ENCODE assay signal across 26 cellular contexts in the genomic region with DNA sequence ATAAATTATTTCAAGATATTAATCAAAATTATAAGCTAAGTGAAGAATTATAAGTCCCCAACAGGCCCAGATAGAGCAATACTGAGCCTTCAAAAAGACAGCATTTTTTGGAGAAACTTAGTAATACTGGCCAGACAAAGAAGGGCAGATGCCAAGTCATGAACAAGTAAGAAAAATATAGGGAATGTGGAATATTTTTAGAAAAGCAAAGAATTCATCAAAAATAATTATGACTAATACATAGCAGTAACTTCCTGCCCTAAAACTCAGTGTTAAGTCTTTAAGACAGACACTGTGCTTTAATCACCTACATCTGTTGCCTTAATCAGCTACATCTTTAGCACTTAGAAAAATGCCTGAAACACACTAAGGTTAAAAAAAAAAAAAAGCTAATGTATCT. TPM values are rescaled to one million over a fixed set of nuclear protein-coding genes. Genes with fewer than 3 reads are reported as not detected.
A peak's percentile ranks its signal among the peaks of the same experiment; 100 is the strongest.
DNase-seq lines count a peak whose midpoint lies in the region; ATAC-seq and TF ChIP-seq lines count a peak whose summit lies in the region.
"Had no signal": no experiment of that assay in that cellular context is flagged by ENCODE, and none has a peak within 500 bp of the region (broad histone marks: within the 10 kb centered on the region; RNA-seq: fewer than 3 reads in every experiment).

No MANE protein-coding gene starts in this region.

- H4K8ac ChIP-seq in neuronal stem cell (ENCODE audit: low read depth, low read length): no peak overlapping the region

- no peak overlapping the region for H2BK120ac ChIP-seq in neuronal stem cell (ENCODE audit: low read depth, low read length)

- H3K9me3 ChIP-seq in skeletal muscle satellite cell (replicated peaks; ENCODE audit: low read length): no peaks in the 10 kb centered on the region
- no peaks in the 10 kb centered on the region for H3K9me3 ChIP-seq in neuronal stem cell (replicated peaks in 1 of 2; ENCODE audit: control insufficient read depth in 2 of 2, insufficient read depth in 1 of 2, low read depth in 1 of 2, low read length in 2 of 2)
- H3K9me3 ChIP-seq in right atrium auricular region: no peaks in the 10 kb centered on the region
- H3K9me3 ChIP-seq: upper lobe of left lung had no signal

- no peak overlapping the region for H3K23ac ChIP-seq in neuronal stem cell (ENCODE audit: low read depth, low read length, poor library complexity)

- H3K4me1 ChIP-seq in skeletal muscle satellite cell (ENCODE audit: control insufficient read depth, insufficient read depth, low read length) (peaks cover 21% of the 10 kb centered on the region), neuronal stem cell (ENCODE audit: control insufficient read depth in 2 of 2, insufficient read depth in 1 of 2, low read depth in 1 of 2, low read length in 2 of 2) (peaks cover under 1% of the 10 kb centered on the region in 2 donors), right atrium auricular region (no peaks in the 10 kb centered on the region)

- no peak overlapping the region for H3K18ac ChIP-seq in neuronal stem cell (ENCODE audit: low read length)

- H3K79me1 ChIP-seq in neuronal stem cell (ENCODE audit: low read depth, low read length): no peaks in the 10 kb centered on the region

- H3K14ac ChIP-seq in neuronal stem cell (ENCODE audit: low read length): no peak overlapping the region

- no peak overlapping the region for H3K27ac ChIP-seq in neuronal stem cell (replicated peaks; ENCODE audit: low read length)
- H3K27ac ChIP-seq in right atrium auricular region: no peak overlapping the region
- H3K27ac ChIP-seq: upper lobe of left lung had no signal

- peak overlapping the region; percentile 33 for H3K9ac ChIP-seq in skeletal muscle satellite cell (ENCODE audit: low read depth, low read length)
- H3K9ac ChIP-seq in neuronal stem cell (ENCODE audit: low read depth, low read length, poor library complexity): no peak overlapping the region

- no peaks in the 10 kb centered on the region for H3K36me3 ChIP-seq in skeletal muscle satellite cell (ENCODE audit: insufficient read depth, low read length)
- H3K36me3 ChIP-seq in neuronal stem cell (replicated peaks in 1 of 2; ENCODE audit: control insufficient read depth in 2 of 2, insufficient read depth in 2 of 2, low read length in 2 of 2): no peaks in the 10 kb centered on the region
- H3K36me3 ChIP-seq in right atrium auricular region: no peaks in the 10 kb centered on the region
- H3K36me3 ChIP-seq: upper lobe of left lung had no signal

- H2AFZ ChIP-seq in neuronal stem cell (ENCODE audit: low read length): no peak overlapping the region

- H2BK15ac ChIP-seq in neuronal stem cell (ENCODE audit: low read length): no peak overlapping the region

- H3K4me3 ChIP-seq in fibroblast of mammary gland (ENCODE audit: control insufficient read depth, low read depth, low read length) (no peak overlapping the region), skeletal muscle satellite cell (ENCODE audit: low read length) (no peak overlapping the region), neuronal stem cell (ENCODE audit: low read length in 2 of 2) (no peak overlapping the region), right atrium auricular region (no peak overlapping the region)
- H3K4me3 ChIP-seq: upper lobe of left lung had no signal

- ATAC-seq in SK-N-SH treated with all-trans-retinoic acid at 6 μM for 48 hours: peak; percentile 80
- no peak for ATAC-seq in GM19023 (IDR thresholded peaks at IDR 0.05; ENCODE audit: unreplicated experiment)
- ATAC-seq: stimulated activated naive CD8-positive, alpha-beta T cell treated with anti-CD3 and anti-CD28 coated beads, Interleukin-15, amount 100 ng/mL, for 72 hours had no signal

- H4K91ac ChIP-seq in neuronal stem cell (ENCODE audit: low read depth, low read length, poor library complexity): no peak overlapping the region

- H3K27me3 ChIP-seq in skeletal muscle satellite cell (ENCODE audit: control insufficient read depth, insufficient read depth, low read length) (no peaks in the 10 kb centered on the region), neuronal stem cell (ENCODE audit: control insufficient read depth in 3 of 3, insufficient read depth in 3 of 3, low read depth in 1 of 3, low read length in 3 of 3) (no peaks in the 10 kb centered on the region), right atrium auricular region (no peaks in the 10 kb centered on the region)
- H3K27me3 ChIP-seq: upper lobe of left lung had no signal

- no peak overlapping the region for H2BK12ac ChIP-seq in neuronal stem cell (ENCODE audit: low read length)

- peak; percentile 11 for DNase-seq in ELR (ENCODE audit: low read depth)
- DNase-seq in fibroblast of mammary gland (ENCODE audit: low read depth): peak; percentile 32
- no peak for DNase-seq in neuronal stem cell (ENCODE audit: low spot score)
- DNase-seq in DMS 273 (lab: John Stamatoyannopoulos, UW; ENCODE audit: unreplicated experiment): no peak
- no peak for DNase-seq in right atrium auricular region (ENCODE audit: low spot score)
- DNase-seq: ACHN; activated CD4-positive, alpha-beta T cell treated with anti-CD3 and anti-CD28 coated beads for 4 hours; activated naive CD4-positive, alpha-beta T cell treated with Interleukin-2 at 50 U/mL for 16 hours; activated T-cell treated with anti-CD3 and anti-CD28 coated beads, Interleukin-2, amount 50 U/mL, for 48 hours; amniotic stem cell; central memory CD4-positive, alpha-beta T cell; mammary epithelial cell; NCI-H1092; NCI-H187 treated with DMSO at 0.1 percent for 48 hours; NCI-H774; occipital lobe; OCI-M1; retina; SIG-M5; stimulated activated CD4-positive, alpha-beta T cell treated with anti-CD3 and anti-CD28 coated beads, Interleukin-4, amount 100 ng/mL, for 4 hours; stimulated activated naive CD8-positive, alpha-beta T cell treated with anti-CD3 and anti-CD28 coated beads, Interleukin-15, amount 100 ng/mL, for 72 hours; T-helper 1 cell; upper lobe of left lung had no signal

- no peak overlapping the region for H2BK5ac ChIP-seq in neuronal stem cell (ENCODE audit: low read length)

- no peak overlapping the region for H3K4ac ChIP-seq in neuronal stem cell (ENCODE audit: low read length)

- no peak overlapping the region for H2AK5ac ChIP-seq in neuronal stem cell (ENCODE audit: low read depth, low read length)

- H3K4me2 ChIP-seq in skeletal muscle satellite cell (ENCODE audit: low read length) (no peak overlapping the region), neuronal stem cell (ENCODE audit: insufficient read depth, low read length, poor library complexity, severe bottlenecking) (no peak overlapping the region)

- TF ChIP-seq CTCF in fibroblast of mammary gland (conservative IDR thresholded peaks at IDR 0.05; ENCODE audit: control insufficient read depth, insufficient read depth, low read depth, low read length): no peak
- TF ChIP-seq CTCF in right atrium auricular region (IDR thresholded peaks at IDR 0.05): no peak

TF ChIP-seq in SK-N-SH treated with all-trans-retinoic acid at 6 μM for 48 hours, 23 proteins besides CTCF, POLR2A, EP300 and RAD21:
- TF ChIP-seq ZNF8 (CRISPR knock-in tag; IDR thresholded peaks at IDR 0.05): no peak
- no peak for TF ChIP-seq ZNF70 (CRISPR knock-in tag; IDR thresholded peaks at IDR 0.05)
- TF ChIP-seq RARB (CRISPR knock-in tag; IDR thresholded peaks at IDR 0.05): no peak
- TF ChIP-seq, protein P1, sequence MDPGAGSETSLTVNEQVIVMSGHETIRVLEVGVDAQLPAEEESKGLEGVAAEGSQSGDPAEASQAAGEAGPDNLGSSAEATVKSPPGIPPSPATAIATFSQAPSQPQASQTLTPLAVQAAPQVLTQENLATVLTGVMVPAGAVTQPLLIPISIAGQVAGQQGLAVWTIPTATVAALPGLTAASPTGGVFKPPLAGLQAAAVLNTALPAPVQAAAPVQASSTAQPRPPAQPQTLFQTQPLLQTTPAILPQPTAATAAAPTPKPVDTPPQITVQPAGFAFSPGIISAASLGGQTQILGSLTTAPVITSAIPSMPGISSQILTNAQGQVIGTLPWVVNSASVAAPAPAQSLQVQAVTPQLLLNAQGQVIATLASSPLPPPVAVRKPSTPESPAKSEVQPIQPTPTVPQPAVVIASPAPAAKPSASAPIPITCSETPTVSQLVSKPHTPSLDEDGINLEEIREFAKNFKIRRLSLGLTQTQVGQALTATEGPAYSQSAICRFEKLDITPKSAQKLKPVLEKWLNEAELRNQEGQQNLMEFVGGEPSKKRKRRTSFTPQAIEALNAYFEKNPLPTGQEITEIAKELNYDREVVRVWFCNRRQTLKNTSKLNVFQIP (CRISPR knock-in tag; IDR thresholded peaks at IDR 0.05; ENCODE audit: borderline replicate concordance, low read depth): no peak
- no peak for TF ChIP-seq ARNTL (CRISPR knock-in tag; IDR thresholded peaks at IDR 0.05; ENCODE audit: borderline replicate concordance, low read depth)
- TF ChIP-seq, protein P2, sequence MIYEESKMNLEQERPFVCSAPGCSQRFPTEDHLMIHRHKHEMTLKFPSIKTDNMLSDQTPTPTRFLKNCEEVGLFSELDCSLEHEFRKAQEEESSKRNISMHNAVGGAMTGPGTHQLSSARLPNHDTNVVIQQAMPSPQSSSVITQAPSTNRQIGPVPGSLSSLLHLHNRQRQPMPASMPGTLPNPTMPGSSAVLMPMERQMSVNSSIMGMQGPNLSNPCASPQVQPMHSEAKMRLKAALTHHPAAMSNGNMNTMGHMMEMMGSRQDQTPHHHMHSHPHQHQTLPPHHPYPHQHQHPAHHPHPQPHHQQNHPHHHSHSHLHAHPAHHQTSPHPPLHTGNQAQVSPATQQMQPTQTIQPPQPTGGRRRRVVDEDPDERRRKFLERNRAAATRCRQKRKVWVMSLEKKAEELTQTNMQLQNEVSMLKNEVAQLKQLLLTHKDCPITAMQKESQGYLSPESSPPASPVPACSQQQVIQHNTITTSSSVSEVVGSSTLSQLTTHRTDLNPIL (CRISPR knock-in tag; IDR thresholded peaks at IDR 0.05; ENCODE audit: low read depth): no peak
- no peak for TF ChIP-seq ZNF565 (CRISPR knock-in tag; conservative IDR thresholded peaks at IDR 0.05; ENCODE audit: low read depth)
- TF ChIP-seq ZFP30 (CRISPR knock-in tag; IDR thresholded peaks at IDR 0.05): no peak
- TF ChIP-seq CSDC2 (CRISPR knock-in tag; IDR thresholded peaks at IDR 0.05): no peak
- TF ChIP-seq BACH2 (CRISPR knock-in tag; IDR thresholded peaks at IDR 0.05; ENCODE audit: borderline replicate concordance): no peak

RNA-seq across cellular contexts. Expression of a gene that starts 31.2 kb away (rescaled TPM):
- 7.4 and 16.2 TPM in 2 replicates for total RNA-seq in skeletal muscle satellite cell (2012; rRNA removed)
- polyA plus RNA-seq in neuronal stem cell (2013, experiment 1 of 2): 15.7 TPM
- 15.9 TPM for polyA plus RNA-seq in neuronal stem cell (2013, experiment 2 of 2)
- total RNA-seq in right atrium auricular region: 10 to 100 TPM in 1 of 2 donors, 1 to 10 TPM in 1; 9.2 to 10.7 TPM

Comparison
In these comparisons a context has a peak if more than half of its experiments do, and no peak if none do; other contexts are left out.
1. DNase-seq: peak in ELR (single experiment) and fibroblast of mammary gland (single experiment); none in neuronal stem cell (single experiment), DMS 273 (single experiment) and right atrium auricular region (single experiment).